Comparison of ENCODE assay signal across 20 cellular contexts in the genomic region with DNA sequence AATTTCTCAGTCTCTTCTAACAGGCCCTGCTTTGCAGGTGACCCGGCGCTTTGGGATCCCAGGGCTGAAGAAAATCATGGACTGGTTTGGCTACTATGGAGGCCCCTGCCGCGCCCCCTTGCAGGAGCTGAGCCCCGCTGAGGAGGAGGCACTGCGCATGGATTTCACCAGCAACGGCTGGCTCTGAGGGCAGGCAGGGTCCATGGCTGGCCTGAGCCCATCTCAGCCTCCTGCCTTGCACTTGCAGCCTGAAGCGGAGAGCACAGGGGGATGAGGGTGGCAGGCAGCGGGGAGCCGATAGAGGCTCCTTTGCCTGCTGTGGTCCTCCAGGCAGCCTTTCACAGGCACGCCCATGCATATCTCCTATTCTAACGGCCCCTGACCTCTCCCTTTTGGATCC. TPM values are rescaled to one million over a fixed set of nuclear protein-coding genes. Genes with fewer than 3 reads are reported as not detected.
DNase-seq lines count a peak whose midpoint lies in the region; ATAC-seq and TF ChIP-seq lines count a peak whose summit lies in the region.
"Had no signal": no experiment of that assay in that cellular context is flagged by ENCODE, and none has a peak within 500 bp of the region (broad histone marks: within the 10 kb centered on the region; RNA-seq: fewer than 3 reads in every experiment).

No MANE protein-coding gene starts in this region.

- H3K9me3 ChIP-seq in BLaER1: no peaks in the 10 kb centered on the region
- H3K9me3 ChIP-seq: SJCRH30 had no signal

- H3K36me3 Mint-ChIP-seq in GM23338 (ENCODE audit: low read depth): no peaks in the 10 kb centered on the region
- no peaks in the 10 kb centered on the region for H3K36me3 Mint-ChIP-seq in WTC11
- peaks cover 15% of the 10 kb centered on the region for H3K36me3 Mint-ChIP-seq in nephron progenitor cell (ENCODE audit: low read depth)
- H3K36me3 Mint-ChIP-seq in stimulated activated naive B cell treated with anti-CD40 and anti-IgM and Interleukin-4, amounts not matched to agents 10 μg/mL and 1 μg/mL and 100 μg/mL, for 72 hours: no peaks in the 10 kb centered on the region
- H3K36me3 Mint-ChIP-seq: CD14-positive monocyte had no signal

- H2AFZ ChIP-seq in GM23338: no peak overlapping the region

- POLR2A ChIA-PET in WTC11 (lab: Charles Lee): interaction anchor here (1.0 kb wide), 1 partner anchor 37 kb away, joined by 3 read pairs; no protein-coding TSS in a partner anchor

- H3K27ac Mint-ChIP-seq in GM23338 (no peak overlapping the region), WTC11 (peak overlapping the region; percentile 49), nephron progenitor cell (peak overlapping the region; percentile 19)
- no peak overlapping the region for H3K27ac Mint-ChIP-seq in stimulated activated naive B cell treated with anti-CD40 and anti-IgM and Interleukin-4, amounts not matched to agents 10 μg/mL and 1 μg/mL and 100 μg/mL, for 72 hours

- H4K20me1 ChIP-seq in BLaER1 (no peaks in the 10 kb centered on the region), GM23338 (replicated peaks; ENCODE audit: insufficient read depth) (0 out of 2 replicates have a peak, but pooled peaks cover 3% of the 10 kb centered on the region)

- peak; percentile 60 for ATAC-seq in GM23338
- ATAC-seq in WTC11: peak; percentile 18; the same call in 1 of the 2 replicates
- no peak for ATAC-seq in HG03442 (IDR thresholded peaks at IDR 0.05; ENCODE audit: unreplicated experiment)
- no peak for ATAC-seq in stimulated activated naive B cell treated with anti-CD40 and anti-IgM and Interleukin-4, amounts not matched to agents 10 μg/mL and 1 μg/mL and 100 μg/mL, for 72 hours (replicated peaks)

- H3K4me2 ChIP-seq in BLaER1 (peak overlapping the region; percentile 65), GM23338 (no peak overlapping the region)

- H3K4me3 Mint-ChIP-seq in GM23338: no peak overlapping the region
- H3K4me3 Mint-ChIP-seq in WTC11: no peak overlapping the region
- H3K4me3 Mint-ChIP-seq in nephron progenitor cell: no peak overlapping the region
- H3K4me3 Mint-ChIP-seq in stimulated activated naive B cell treated with anti-CD40 and anti-IgM and Interleukin-4, amounts not matched to agents 10 μg/mL and 1 μg/mL and 100 μg/mL, for 72 hours: no peak overlapping the region
- H3K4me3 Mint-ChIP-seq: CD14-positive monocyte had no signal

- H3K4me1 ChIP-seq in BLaER1 (peaks cover 58% of the 10 kb centered on the region), GM23338 (ENCODE audit: insufficient read depth) (no peaks in the 10 kb centered on the region)

- H3K36me3 ChIP-seq in BLaER1 (no peaks in the 10 kb centered on the region), GM23338 (ENCODE audit: insufficient read depth) (no peaks in the 10 kb centered on the region)
- H3K36me3 ChIP-seq: SJCRH30 had no signal

- TF ChIP-seq CTCF in GM23338 (conservative IDR thresholded peaks at IDR 0.05; ENCODE audit: low read depth in 2 of 2) (no peak), WTC11 (IDR thresholded peaks at IDR 0.05) (no peak), nephron progenitor cell (IDR thresholded peaks at IDR 0.05) (no peak)

- no peaks in the 10 kb centered on the region for H3K79me2 ChIP-seq in GM23338 (replicated peaks; ENCODE audit: insufficient read depth)

- no peaks in the 10 kb centered on the region for H3K9me3 Mint-ChIP-seq in GM23338
- H3K9me3 Mint-ChIP-seq in WTC11: no peaks in the 10 kb centered on the region
- no peaks in the 10 kb centered on the region for H3K9me3 Mint-ChIP-seq in nephron progenitor cell
- H3K9me3 Mint-ChIP-seq in stimulated activated naive B cell treated with anti-CD40 and anti-IgM and Interleukin-4, amounts not matched to agents 10 μg/mL and 1 μg/mL and 100 μg/mL, for 72 hours: no peaks in the 10 kb centered on the region
- H3K9me3 Mint-ChIP-seq: CD14-positive monocyte had no signal

- H3K27me3 ChIP-seq in BLaER1 (no peaks in the 10 kb centered on the region), GM23338 (ENCODE audit: insufficient read depth) (no peaks in the 10 kb centered on the region)
- H3K27me3 ChIP-seq: SJCRH30 had no signal

- H3F3A ChIP-seq in GM23338 (replicated peaks; ENCODE audit: low read depth): no peaks in the 10 kb centered on the region

- DNase-seq in GM23338 (ENCODE audit: low spot score): no peak
- DNase-seq in WTC11 (ENCODE audit: low spot score): no peak
- DNase-seq in nephron progenitor cell: no peak
- no peak for DNase-seq in SW480 (ENCODE audit: low spot score)
- no peak for DNase-seq in stimulated activated naive B cell treated with anti-CD40 and anti-IgM and Interleukin-4, amounts not matched to agents 10 μg/mL and 1 μg/mL and 100 μg/mL, for 72 hours
- DNase-seq: ACHN, DMS 273 treated with DMSO at 0.1 percent for 48 hours, DND-41, KG1, NCI-H1417, NCI-H187, NCI-H2107, NCI-H510A, NCI-H748 treated with DMSO at 0.1 percent for 48 hours, OCI-M1, SJCRH30 had no signal

- peaks cover 10% of the 10 kb centered on the region for H3K4me1 Mint-ChIP-seq in GM23338
- peaks cover 14% of the 10 kb centered on the region for H3K4me1 Mint-ChIP-seq in WTC11
- H3K4me1 Mint-ChIP-seq in nephron progenitor cell: peaks cover 16% of the 10 kb centered on the region
- H3K4me1 Mint-ChIP-seq in stimulated activated naive B cell treated with anti-CD40 and anti-IgM and Interleukin-4, amounts not matched to agents 10 μg/mL and 1 μg/mL and 100 μg/mL, for 72 hours: no peaks in the 10 kb centered on the region
- H3K4me1 Mint-ChIP-seq: CD14-positive monocyte had no signal

- CTCF ChIA-PET in WTC11 (lab: Charles Lee): interaction anchor here (0.7 to 3.3 kb wide), 15 partner anchors 20 to 210 kb away, joined by 3 to 55 read pairs (median 4); a partner anchor contains a TSS

- H3K4me3 ChIP-seq in BLaER1 (no peak overlapping the region), GM23338 (no peak overlapping the region)
- H3K4me3 ChIP-seq: SJCRH30 had no signal

- 0 out of 2 replicates have a peak overlapping the region, but pooled peaks have one; percentile 26 for H3K9ac ChIP-seq in BLaER1

- H3K27ac ChIP-seq in BLaER1: no peak overlapping the region
- H3K27ac ChIP-seq in GM23338 (ENCODE audit: low read depth): no peak overlapping the region
- H3K27ac ChIP-seq: SJCRH30 had no signal

- H3K9me2 ChIP-seq in GM23338 (ENCODE audit: insufficient read depth): no peaks in the 10 kb centered on the region

- H3K27me3 Mint-ChIP-seq in GM23338 (ENCODE audit: insufficient read depth, low read depth, poor library complexity): peaks cover 4% of the 10 kb centered on the region
- H3K27me3 Mint-ChIP-seq in WTC11 (ENCODE audit: low read depth): no peaks in the 10 kb centered on the region
- no peaks in the 10 kb centered on the region for H3K27me3 Mint-ChIP-seq in nephron progenitor cell (ENCODE audit: low read depth, poor library complexity)
- no peaks in the 10 kb centered on the region for H3K27me3 Mint-ChIP-seq in stimulated activated naive B cell treated with anti-CD40 and anti-IgM and Interleukin-4, amounts not matched to agents 10 μg/mL and 1 μg/mL and 100 μg/mL, for 72 hours

TF ChIP-seq in GM23338, 12 proteins besides CTCF, POLR2A, EP300 and RAD21 (continues in another document):
- TF ChIP-seq, protein P1, sequence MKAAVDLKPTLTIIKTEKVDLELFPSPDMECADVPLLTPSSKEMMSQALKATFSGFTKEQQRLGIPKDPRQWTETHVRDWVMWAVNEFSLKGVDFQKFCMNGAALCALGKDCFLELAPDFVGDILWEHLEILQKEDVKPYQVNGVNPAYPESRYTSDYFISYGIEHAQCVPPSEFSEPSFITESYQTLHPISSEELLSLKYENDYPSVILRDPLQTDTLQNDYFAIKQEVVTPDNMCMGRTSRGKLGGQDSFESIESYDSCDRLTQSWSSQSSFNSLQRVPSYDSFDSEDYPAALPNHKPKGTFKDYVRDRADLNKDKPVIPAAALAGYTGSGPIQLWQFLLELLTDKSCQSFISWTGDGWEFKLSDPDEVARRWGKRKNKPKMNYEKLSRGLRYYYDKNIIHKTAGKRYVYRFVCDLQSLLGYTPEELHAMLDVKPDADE (IDR thresholded peaks at IDR 0.05): no peak
- TF ChIP-seq NANOG (IDR thresholded peaks at IDR 0.05; ENCODE audit: borderline replicate concordance): no peak
- TF ChIP-seq EZH2phosphoT487 (IDR thresholded peaks at IDR 0.05; ENCODE audit: unreplicated experiment): no peak
- TF ChIP-seq POLR2AphosphoS5 (IDR thresholded peaks at IDR 0.05; ENCODE audit: low read depth): no peak

TF ChIP-seq in WTC11, 78 proteins besides CTCF, POLR2A, EP300 and RAD21 (continues in another document):
- TF ChIP-seq ZNF263 (CRISPR knock-in tag; IDR thresholded peaks at IDR 0.05; ENCODE audit: low read depth): peak; percentile 32; the same call in 1 of the 2 replicates

RNA-seq across cellular contexts. Expression of a gene that starts 21.8 kb away (rescaled TPM):
- 9.0 and 17.6 TPM in 2 replicates for total RNA-seq in GM23338 (2014; rRNA removed; shearing (Covaris generic))
- 49.5 and 50.0 TPM in 2 replicates for polyA plus RNA-seq in GM23338 (2016; fragmentation: Nextera tagmentation; extraction: Ambion mirVana)
- 21.8 to 27.1 TPM (median 24.0 TPM) in 3 replicates for total RNA-seq in WTC11 (2021)
- polyA plus RNA-seq: CD14-positive monocyte had no signal

RNA-seq across cellular contexts. Expression of a gene that starts 22.0 kb away (rescaled TPM):
- total RNA-seq in GM23338 (2014; rRNA removed; shearing (Covaris generic)): not detected in 2 replicates
- not detected in 2 replicates for polyA plus RNA-seq in GM23338 (2016; fragmentation: Nextera tagmentation; extraction: Ambion mirVana)
- total RNA-seq in WTC11 (2021): 0.21 to 0.34 TPM in 2 of 3 replicates, not detected in the other
- total RNA-seq: RPMI7951 had no signal
- polyA plus RNA-seq: CD14-positive monocyte had no signal

RNA-seq across cellular contexts. Expression of a gene that starts 27.3 kb away (rescaled TPM):
- total RNA-seq in GM23338 (2014; rRNA removed; shearing (Covaris generic)): not detected in 2 replicates
- 0.15 TPM in 1 of 2 replicates, not detected in the other for polyA plus RNA-seq in GM23338 (2016; fragmentation: Nextera tagmentation; extraction: Ambion mirVana)
- total RNA-seq in WTC11 (2021): 0.15 to 0.62 TPM (median 0.55 TPM) in 3 replicates
- polyA plus RNA-seq: CD14-positive monocyte had no signal

RNA-seq across cellular contexts. Expression of a gene that starts 29.0 kb away (rescaled TPM):
- 23.3 and 29.2 TPM in 2 replicates for total RNA-seq in GM23338 (2014; rRNA removed; shearing (Covaris generic))
- polyA plus RNA-seq in GM23338 (2016; fragmentation: Nextera tagmentation; extraction: Ambion mirVana): 8.1 and 8.6 TPM in 2 replicates
- 18.6 to 19.6 TPM (median 19.5 TPM) in 3 replicates for total RNA-seq in WTC11 (2021)

RNA-seq across cellular contexts. Expression of a gene that starts 38.9 kb away (rescaled TPM):
- not detected in 2 replicates for total RNA-seq in GM23338 (2014; rRNA removed; shearing (Covaris generic))
- not detected in 2 replicates for polyA plus RNA-seq in GM23338 (2016; fragmentation: Nextera tagmentation; extraction: Ambion mirVana)
- not detected in 3 replicates for total RNA-seq in WTC11 (2021)
- total RNA-seq: RPMI7951 had no signal
- polyA plus RNA-seq: CD14-positive monocyte had no signal

Comparison
In these comparisons a context has a peak if more than half of its experiments do, and no peak if none do; other contexts are left out.
1. ATAC-seq: peak in GM23338 (single experiment) and WTC11 (single experiment); none in HG03442 (single experiment) and stimulated activated naive B cell treated with anti-CD40 and anti-IgM and Interleukin-4, amounts not matched to agents 10 μg/mL and 1 μg/mL and 100 μg/mL, for 72 hours (0 of 2).
2. H3K27ac Mint-ChIP-seq: peak in WTC11 (single experiment) and nephron progenitor cell (single experiment); none in GM23338 (single experiment) and stimulated activated naive B cell treated with anti-CD40 and anti-IgM and Interleukin-4, amounts not matched to agents 10 μg/mL and 1 μg/mL and 100 μg/mL, for 72 hours (single experiment).